ENCODE assay signal across 19 cellular contexts in genomic region chr6:101776919-101777350, GRCh38.
A peak's percentile ranks its signal among the peaks of the same experiment; 100 is the strongest.
DNase-seq lines count a peak whose midpoint lies in the region; ATAC-seq and TF ChIP-seq lines count a peak whose summit lies in the region.
"Had no signal": no experiment of that assay in that cellular context is flagged by ENCODE, and none has a peak within 500 bp of the region (broad histone marks: within the 10 kb centered on the region; RNA-seq: fewer than 3 reads in every experiment).

No MANE protein-coding gene starts in this region.

- no peaks in the 10 kb centered on the region for H3K36me3 Mint-ChIP-seq in effector memory CD8-positive, alpha-beta T cell (ENCODE audit: insufficient read depth)
- H3K36me3 Mint-ChIP-seq: activated naive CD4-positive, alpha-beta T cell treated with anti-CD3 and anti-CD28 coated beads, Interleukin-2, amount 50 U/mL, for 24 hours had no signal

- H3K27me3 Mint-ChIP-seq in effector memory CD8-positive, alpha-beta T cell = no peaks in the 10 kb centered on the region
- H3K27me3 Mint-ChIP-seq: activated naive CD4-positive, alpha-beta T cell treated with anti-CD3 and anti-CD28 coated beads, Interleukin-2, amount 50 U/mL, for 24 hours had no signal

- H3K4me1 Mint-ChIP-seq in effector memory CD8-positive, alpha-beta T cell (ENCODE audit: low read depth in 2 of 2) = no peaks in the 10 kb centered on the region
- H3K4me1 Mint-ChIP-seq: activated naive CD4-positive, alpha-beta T cell treated with anti-CD3 and anti-CD28 coated beads, Interleukin-2, amount 50 U/mL, for 24 hours had no signal

- peak; percentile 74 for ATAC-seq in Right ventricle myocardium superior (ENCODE audit: poor library complexity)
- ATAC-seq in left ventricle myocardium superior = peak; percentile 86
- no peak for ATAC-seq in effector memory CD8-positive, alpha-beta T cell (replicated peaks)
- no peak for ATAC-seq in right lobe of liver
- ATAC-seq: activated CD8-positive, alpha-beta T cell treated with anti-CD3 and anti-CD28 coated beads, Interleukin-2, amount 10 ng/mL, durations not matched to agents 7 days and 5 days; activated T-cell treated with anti-CD3 and anti-CD28 coated beads, Interleukin-2, amount 50 U/mL, for 72 hours had no signal

- H3K4me1 ChIP-seq in right atrium auricular region (no peaks in the 10 kb centered on the region), right lobe of liver (no peaks in the 10 kb centered on the region)
- H3K4me1 ChIP-seq: SJSA1, stomach had no signal

- no peaks in the 10 kb centered on the region for H3K9me3 ChIP-seq in right atrium auricular region
- no peaks in the 10 kb centered on the region for H3K9me3 ChIP-seq in right lobe of liver
- H3K9me3 ChIP-seq: ovary, SJSA1, stomach had no signal

- intact Hi-C loops in Right ventricle myocardium superior (cut with DNase I) (no loop called here), left ventricle myocardium superior (cut with micrococcal nuclease) (no loop called here), right lobe of liver (cut with DNase I) (no loop called here)

- no peak overlapping the region for H3K4me3 Mint-ChIP-seq in effector memory CD8-positive, alpha-beta T cell
- H3K4me3 Mint-ChIP-seq: activated CD8-positive, alpha-beta T cell treated with anti-CD3 and anti-CD28 coated beads, Interleukin-2, amount 10 ng/mL, durations not matched to agents 7 days and 5 days; activated naive CD4-positive, alpha-beta T cell treated with anti-CD3 and anti-CD28 coated beads, Interleukin-2, amount 50 U/mL, for 24 hours; activated T-cell treated with anti-CD3 and anti-CD28 coated beads, Interleukin-2, amount 50 U/mL, for 72 hours had no signal

- H3K36me3 ChIP-seq in right atrium auricular region (no peaks in the 10 kb centered on the region), right lobe of liver (no peaks in the 10 kb centered on the region)
- H3K36me3 ChIP-seq: ovary, SJSA1, stomach had no signal

- peaks cover 0 to 10% of the 10 kb centered on the region in 2 donors for H3K9me3 Mint-ChIP-seq in effector memory CD8-positive, alpha-beta T cell
- H3K9me3 Mint-ChIP-seq: activated T-cell treated with anti-CD3 and anti-CD28 coated beads, Interleukin-2, amount 50 U/mL, for 72 hours had no signal

- TF ChIP-seq CTCF in right atrium auricular region (IDR thresholded peaks at IDR 0.05) (no peak), right lobe of liver (IDR thresholded peaks at IDR 0.05) (no peak)

- DNase-seq in Right ventricle myocardium superior (peak; percentile 37), right atrium auricular region (ENCODE audit: low spot score) (no peak), SHP77 (lab: John Stamatoyannopoulos, UW) (peak; percentile 82 to 90), left ventricle myocardium superior (peak; percentile 30), CD1c-positive myeloid dendritic cell (ENCODE audit: extremely low spot score) (no peak), right lobe of liver (no peak), NCI-H2171 (lab: John Stamatoyannopoulos, UW) (no peak)
- DNase-seq in effector memory CD8-positive, alpha-beta T cell = no peak
- DNase-seq: activated CD4-positive, CD25-positive, alpha-beta regulatory T cell; activated CD8-positive, alpha-beta T cell treated with anti-CD3 and anti-CD28 coated beads, Interleukin-2, amount 10 ng/mL, durations not matched to agents 7 days and 5 days; activated T-cell treated with anti-CD3 and anti-CD28 coated beads, Interleukin-2, amount 50 U/mL, for 72 hours; NCI-H1436 treated with DMSO at 0.1 percent for 48 hours; NCI-H526 treated with DMSO at 0.1 percent for 48 hours; ovary; stimulated activated CD4-positive, alpha-beta T cell treated with anti-CD3 and anti-CD28 coated beads, Interleukin-2, amount 100 ng/mL, for 24 hours; stomach had no signal

- no peak overlapping the region for H3K27ac ChIP-seq in right atrium auricular region
- H3K27ac ChIP-seq in right lobe of liver = no peak overlapping the region
- H3K27ac ChIP-seq: C4-2B, ovary, SJSA1, stomach had no signal

- TF ChIP-seq POLR2A in right lobe of liver (IDR thresholded peaks at IDR 0.05) = no peak

- H3K4me3 ChIP-seq in right atrium auricular region (no peak overlapping the region), right lobe of liver (no peak overlapping the region)
- H3K4me3 ChIP-seq: ovary, SJSA1, stomach had no signal

- WGBS in right lobe of liver (ENCODE audit: insufficient coverage, low coverage, low lambda C conversion rate, missing lambda C conversion rate) = 82% methylated on average over 7 of the region's 7 CpGs

- no peaks in the 10 kb centered on the region for H3K27me3 ChIP-seq in right atrium auricular region
- no peaks in the 10 kb centered on the region for H3K27me3 ChIP-seq in right lobe of liver
- H3K27me3 ChIP-seq: ovary, SJSA1, stomach had no signal

- H3K27ac Mint-ChIP-seq in effector memory CD8-positive, alpha-beta T cell = no peak overlapping the region
- H3K27ac Mint-ChIP-seq: activated CD8-positive, alpha-beta T cell treated with anti-CD3 and anti-CD28 coated beads, Interleukin-2, amount 10 ng/mL, durations not matched to agents 7 days and 5 days; activated naive CD4-positive, alpha-beta T cell treated with anti-CD3 and anti-CD28 coated beads, Interleukin-2, amount 50 U/mL, for 24 hours; activated T-cell treated with anti-CD3 and anti-CD28 coated beads, Interleukin-2, amount 50 U/mL, for 72 hours had no signal

Comparison
In these comparisons a context has a peak if more than half of its experiments do, and no peak if none do; other contexts are left out.
1. DNase-seq: peak in Right ventricle myocardium superior (single experiment), SHP77 (2 of 2) and left ventricle myocardium superior (single experiment); none in right atrium auricular region (single experiment), CD1c-positive myeloid dendritic cell (single experiment), effector memory CD8-positive, alpha-beta T cell (0 of 3), right lobe of liver (0 of 3) and NCI-H2171 (single experiment).
2. ATAC-seq: peak in Right ventricle myocardium superior (single experiment) and left ventricle myocardium superior (single experiment); none in effector memory CD8-positive, alpha-beta T cell (single experiment) and right lobe of liver (0 of 4).